ENCODE assay signal across 24 cellular contexts in the genomic region with DNA sequence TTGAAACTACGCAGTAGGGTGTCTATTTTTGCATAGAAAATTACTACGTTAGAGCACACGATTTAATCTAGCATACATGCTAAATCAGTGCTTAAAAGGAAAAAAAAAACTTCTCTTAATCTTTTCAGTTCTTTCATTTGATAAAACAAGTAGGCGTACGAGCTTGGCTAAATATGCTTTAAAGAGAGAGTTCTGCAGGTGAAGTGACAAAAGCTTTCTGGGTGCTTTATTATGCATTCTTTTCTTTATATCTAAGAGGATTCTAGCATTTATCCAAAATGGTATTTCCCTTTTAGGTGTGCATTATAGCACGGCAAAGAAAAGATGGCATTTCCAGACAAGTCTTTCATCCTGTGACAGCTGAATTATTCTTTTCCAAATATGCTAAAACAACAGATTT.
"Had no signal": no experiment of that assay in that cellular context is flagged by ENCODE, and none has a peak within 500 bp of the region (broad histone marks: within the 10 kb centered on the region; RNA-seq: fewer than 3 reads in every experiment).

No MANE protein-coding gene starts in this region.

- H3K4me1 Mint-ChIP-seq: activated T-helper 17 cell treated with anti-CD3 and anti-CD28 coated beads, Interleukin-2, amount 50 U/mL, for 72 hours had no signal

- DNase-seq: activated CD4-positive, alpha-beta T cell treated with anti-CD3 and anti-CD28 coated beads for 48 hours; activated CD4-positive, alpha-beta T cell treated with anti-CD3 and anti-CD28 coated beads, Interleukin-2, amount 50 U/mL, for 1 hour; activated CD4-positive, alpha-beta T cell treated with anti-CD3 and anti-CD28 coated beads, Interleukin-2, amount 50 U/mL, for 48 hours; activated CD8-positive, alpha-beta memory T cell treated with anti-CD3 and anti-CD28 coated beads for 24 hours; activated CD8-positive, alpha-beta T cell treated with anti-CD3 and anti-CD28 coated beads for 36 hours; activated effector memory CD4-positive, alpha-beta T cell treated with Interleukin-2 at 50 U/mL for 16 hours; activated gamma-delta T cell treated with Interleukin-2 at 50 U/mL for 16 hours; activated naive CD4-positive, alpha-beta T cell treated with anti-CD3 and anti-CD28 coated beads, Interleukin-2, amount 50 U/mL, for 16 hours; activated naive CD4-positive, alpha-beta T cell treated with Interleukin-2 at 50 U/mL for 16 hours; activated T-cell treated with anti-CD3 and anti-CD28 coated beads, Interleukin-2, amount 50 U/mL, for 4 hours; amniotic stem cell; anterior cingulate cortex; cortex of kidney; dermis blood vessel endothelial cell; effector CD8-positive, alpha-beta T cell; esophagus squamous epithelium; foreskin melanocyte; T-helper 2 cell had no signal

- H3K9me3 ChIP-seq: esophagus squamous epithelium, gastroesophageal sphincter had no signal

- H3K27ac ChIP-seq: epithelial cell of prostate, esophagus squamous epithelium, gastroesophageal sphincter, VCaP had no signal

- H3K4me3 Mint-ChIP-seq: activated CD8-positive, alpha-beta T cell treated with anti-CD3 and anti-CD28 coated beads for 36 hours; activated naive CD8-positive, alpha-beta T cell; activated T-cell treated with anti-CD3 and anti-CD28 coated beads, Interleukin-2, amount 50 U/mL, for 4 hours; activated T-helper 17 cell treated with anti-CD3 and anti-CD28 coated beads, Interleukin-2, amount 50 U/mL, for 72 hours; WTC11 had no signal

- H3K27ac Mint-ChIP-seq: activated CD8-positive, alpha-beta T cell treated with anti-CD3 and anti-CD28 coated beads for 36 hours; activated naive CD8-positive, alpha-beta T cell; activated T-helper 17 cell treated with anti-CD3 and anti-CD28 coated beads, Interleukin-2, amount 50 U/mL, for 72 hours had no signal

- H3K9me3 Mint-ChIP-seq: activated CD8-positive, alpha-beta T cell treated with anti-CD3 and anti-CD28 coated beads for 36 hours; WTC11 had no signal

- ATAC-seq: activated CD8-positive, alpha-beta T cell treated with anti-CD3 and anti-CD28 coated beads for 36 hours; activated T-cell treated with anti-CD3 and anti-CD28 coated beads, Interleukin-2, amount 50 U/mL, for 4 hours; activated T-helper 17 cell treated with anti-CD3 and anti-CD28 coated beads, Interleukin-2, amount 50 U/mL, for 72 hours; gastroesophageal sphincter; WTC11 had no signal

- H3K27me3 ChIP-seq: esophagus squamous epithelium, gastroesophageal sphincter had no signal

- H3K4me1 ChIP-seq: esophagus squamous epithelium, gastroesophageal sphincter had no signal

- H3K36me3 ChIP-seq: esophagus squamous epithelium, gastroesophageal sphincter had no signal

- H3K27me3 Mint-ChIP-seq: activated CD8-positive, alpha-beta T cell treated with anti-CD3 and anti-CD28 coated beads for 36 hours; activated naive CD8-positive, alpha-beta T cell; activated T-helper 17 cell treated with anti-CD3 and anti-CD28 coated beads, Interleukin-2, amount 50 U/mL, for 72 hours had no signal

- H3K36me3 Mint-ChIP-seq: activated naive CD8-positive, alpha-beta T cell; WTC11 had no signal

- H3K4me3 ChIP-seq: esophagus squamous epithelium, gastroesophageal sphincter had no signal
